In the genomic region with DNA sequence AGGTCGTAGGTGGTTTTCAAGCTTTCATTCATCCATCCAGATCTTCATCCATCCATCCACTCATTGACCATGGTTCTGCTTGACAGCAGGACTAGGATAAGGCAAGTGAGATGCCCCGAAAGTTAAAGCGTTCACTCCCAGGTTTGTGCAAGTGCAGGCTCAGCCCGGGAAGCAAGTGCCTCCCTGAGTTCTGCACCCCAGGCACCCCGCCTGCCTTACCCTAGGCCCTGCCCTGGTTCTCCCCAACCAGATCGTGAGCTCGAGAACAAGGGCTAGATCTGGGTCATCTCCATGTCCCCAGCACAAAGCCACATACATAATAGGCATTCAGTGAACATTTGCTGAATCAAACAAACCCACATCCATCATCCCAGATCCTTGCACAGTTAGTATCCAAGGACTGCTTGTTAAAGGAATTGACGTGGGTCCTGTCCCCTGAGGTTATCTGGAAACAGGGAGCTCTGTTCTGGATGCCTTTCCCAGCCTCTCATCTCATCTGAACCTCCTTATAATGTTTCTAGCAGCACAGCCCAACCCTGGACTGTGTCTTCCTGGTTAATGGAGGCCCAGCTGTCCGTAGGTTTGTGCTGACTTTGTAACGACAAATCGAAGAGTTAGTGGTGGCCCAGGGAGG, we compare ENCODE assay signal across 20 cellular contexts.
DNase-seq lines count a peak whose midpoint lies in the region; FAIRE-seq and TF ChIP-seq lines count a peak whose summit lies in the region.
"Had no signal": no experiment of that assay in that cellular context is flagged by ENCODE, and none has a peak within 500 bp of the region (broad histone marks: within the 10 kb centered on the region; RNA-seq: fewer than 3 reads in every experiment).

No MANE protein-coding gene starts in this region.

- H3K27ac ChIP-seq in breast epithelium: peak overlapping the region; percentile 54 to 86
- H3K27ac ChIP-seq in CD4-positive, alpha-beta memory T cell (ENCODE audit: low read depth, low read length): no peak overlapping the region
- H3K27ac ChIP-seq: cardiac muscle cell, KMS-11, prostate gland, uterus had no signal

- H3K4me1 ChIP-seq in breast epithelium: peaks cover 0 to 7% of the 10 kb centered on the region in 2 donors
- H3K4me1 ChIP-seq in CD4-positive, alpha-beta memory T cell (ENCODE audit: insufficient read depth, low read length): no peaks in the 10 kb centered on the region
- H3K4me1 ChIP-seq: gastrocnemius medialis, prostate gland, uterus had no signal

- no peak for TF ChIP-seq CTCF in breast epithelium (IDR thresholded peaks at IDR 0.05)
- no peak for TF ChIP-seq CTCF in MCF 10A (IDR thresholded peaks at IDR 0.05; ENCODE audit: unreplicated experiment)
- no peak for TF ChIP-seq CTCF in bronchial epithelial cell (IDR thresholded peaks at IDR 0.05; ENCODE audit: insufficient read depth, low read length, severe bottlenecking)

- TF ChIP-seq POLR2A in breast epithelium (IDR thresholded peaks at IDR 0.05): no peak

- CTCF ChIA-PET in MCF 10A (lab: Yijun Ruan, JAX): no interaction called here
- CTCF ChIA-PET in CD4-positive, alpha-beta memory T cell (lab: Charles Lee; ENCODE audit: partially characterized antibody): no interaction called here

- intact Hi-C loops in breast epithelium (cut with DNase I; ENCODE audit: low total_unique reads): no loop called here
- intact Hi-C loops in MCF 10A (cut with micrococcal nuclease): no loop called here
- intact Hi-C loops in CD4-positive, alpha-beta memory T cell (cut with micrococcal nuclease): no loop called here

- H3K4me3 ChIP-seq in breast epithelium (no peak overlapping the region), bronchial epithelial cell (ENCODE audit: low read depth, low read length) (no peak overlapping the region)
- no peak overlapping the region for H3K4me3 ChIP-seq in CD4-positive, alpha-beta memory T cell (ENCODE audit: low read length in 2 of 2)
- H3K4me3 ChIP-seq: cardiac muscle cell, gastrocnemius medialis, prostate gland, uterus had no signal

- FAIRE-seq in bronchial epithelial cell (lab: Jason Lieb, UNC): peak; percentile 86

- peaks cover 4% of the 10 kb centered on the region for H3K36me3 Mint-ChIP-seq in MCF 10A (ENCODE audit: insufficient read depth, unreplicated experiment)
- no peaks in the 10 kb centered on the region for H3K36me3 Mint-ChIP-seq in CD4-positive, alpha-beta memory T cell
- H3K36me3 Mint-ChIP-seq: activated naive CD4-positive, alpha-beta T cell treated with anti-CD3 and anti-CD28 coated beads, Interleukin-2, amount 50 U/mL, for 72 hours; CD14-positive monocyte had no signal

- H3K9me3 ChIP-seq in breast epithelium: no peaks in the 10 kb centered on the region
- no peaks in the 10 kb centered on the region for H3K9me3 ChIP-seq in CD4-positive, alpha-beta memory T cell (ENCODE audit: control insufficient read depth in 1 of 2, low read length in 2 of 2)
- H3K9me3 ChIP-seq: gastrocnemius medialis, prostate gland, uterus had no signal

- DNase-seq in breast epithelium (ENCODE audit: low spot score in 2 of 2): no peak
- DNase-seq in MCF 10A (ENCODE audit: unreplicated experiment): no peak
- DNase-seq in bronchial epithelial cell (ENCODE audit: low read depth): no peak
- DNase-seq in islet precursor cell: peak; percentile 33
- DNase-seq in smooth muscle cell of the brain vasculature (ENCODE audit: low read depth, low spot score): peak; percentile 33
- DNase-seq in COR-L47 (lab: John Stamatoyannopoulos, UW): no peak
- DNase-seq in stimulated activated naive CD4-positive, alpha-beta T cell (lab: John Stamatoyannopoulos, UW): no peak
- no peak for DNase-seq in CD4-positive, alpha-beta memory T cell
- DNase-seq: activated CD4-positive, alpha-beta T cell treated with anti-CD3 and anti-CD28 coated beads, Interleukin-2, amount 10 ng/mL, durations not matched to agents 24 days and 14 days; effector memory CD8-positive, alpha-beta T cell; gastrocnemius medialis; NCI-H1092 treated with DMSO at 0.1 percent for 48 hours; stimulated activated CD4-positive, alpha-beta T cell treated with anti-CD3 and anti-CD28 coated beads, Interleukin-15, amount 100 ng/mL, for 24 hours; stimulated activated naive CD8-positive, alpha-beta T cell treated with anti-CD3 and anti-CD28 coated beads, Interleukin-15, amount 100 ng/mL, for 72 hours; uterus had no signal

- peaks cover 6% of the 10 kb centered on the region for H3K4me1 Mint-ChIP-seq in MCF 10A (ENCODE audit: insufficient read depth, unreplicated experiment)
- H3K4me1 Mint-ChIP-seq in CD4-positive, alpha-beta memory T cell: no peaks in the 10 kb centered on the region
- H3K4me1 Mint-ChIP-seq: activated CD4-positive, alpha-beta T cell treated with anti-CD3 and anti-CD28 coated beads, Interleukin-2, amount 10 ng/mL, durations not matched to agents 24 days and 14 days; CD14-positive monocyte; stimulated activated naive CD8-positive, alpha-beta T cell treated with anti-CD3 and anti-CD28 coated beads, Interleukin-15, amount 100 ng/mL, for 72 hours had no signal

- no TSS peak for BruUV-seq in MCF 10A (replicated peaks; lab: Mats Ljungman, UMichigan)

- no peak overlapping the region for H3K4me3 Mint-ChIP-seq in MCF 10A (ENCODE audit: unreplicated experiment)
- no peak overlapping the region for H3K4me3 Mint-ChIP-seq in CD4-positive, alpha-beta memory T cell
- H3K4me3 Mint-ChIP-seq: activated CD4-positive, alpha-beta T cell treated with anti-CD3 and anti-CD28 coated beads, Interleukin-2, amount 10 ng/mL, durations not matched to agents 24 days and 14 days; CD14-positive monocyte; effector memory CD8-positive, alpha-beta T cell; stimulated activated naive CD8-positive, alpha-beta T cell treated with anti-CD3 and anti-CD28 coated beads, Interleukin-15, amount 100 ng/mL, for 72 hours had no signal

- H3K36me3 ChIP-seq in breast epithelium: no peaks in the 10 kb centered on the region
- no peaks in the 10 kb centered on the region for H3K36me3 ChIP-seq in bronchial epithelial cell (ENCODE audit: control insufficient read depth, insufficient read depth, low read length)
- no peaks in the 10 kb centered on the region for H3K36me3 ChIP-seq in CD4-positive, alpha-beta memory T cell (ENCODE audit: insufficient read depth, low read length)
- H3K36me3 ChIP-seq: cardiac muscle cell, gastrocnemius medialis, prostate gland, uterus had no signal

- POLR2A ChIA-PET in MCF 10A (lab: Yijun Ruan, JAX): interaction anchor here (0.7 kb wide), 1 partner anchor 13 kb away, joined by 3 read pairs; no protein-coding TSS in a partner anchor
- POLR2A ChIA-PET in CD4-positive, alpha-beta memory T cell (lab: Charles Lee; ENCODE audit: partially characterized antibody): no interaction called here

- peaks cover 0 to 8% of the 10 kb centered on the region in 2 donors for H3K27me3 ChIP-seq in breast epithelium
- no peaks in the 10 kb centered on the region for H3K27me3 ChIP-seq in bronchial epithelial cell (ENCODE audit: control insufficient read depth, insufficient read depth, low read length)
- H3K27me3 ChIP-seq in CD4-positive, alpha-beta memory T cell (ENCODE audit: insufficient read depth, low read length): no peaks in the 10 kb centered on the region
- H3K27me3 ChIP-seq: cardiac muscle cell, gastrocnemius medialis, uterus had no signal

- H3K9me3 Mint-ChIP-seq in MCF 10A (ENCODE audit: unreplicated experiment): no peaks in the 10 kb centered on the region
- H3K9me3 Mint-ChIP-seq in CD4-positive, alpha-beta memory T cell: no peaks in the 10 kb centered on the region
- H3K9me3 Mint-ChIP-seq: activated CD4-positive, alpha-beta T cell treated with anti-CD3 and anti-CD28 coated beads, Interleukin-2, amount 10 ng/mL, durations not matched to agents 24 days and 14 days; activated naive CD4-positive, alpha-beta T cell treated with anti-CD3 and anti-CD28 coated beads, Interleukin-2, amount 50 U/mL, for 72 hours; effector memory CD8-positive, alpha-beta T cell; stimulated activated naive CD8-positive, alpha-beta T cell treated with anti-CD3 and anti-CD28 coated beads, Interleukin-15, amount 100 ng/mL, for 72 hours had no signal

- peaks cover 21% of the 10 kb centered on the region for H3K27me3 Mint-ChIP-seq in MCF 10A (ENCODE audit: insufficient read depth, unreplicated experiment)
- peaks cover 9 to 23% of the 10 kb centered on the region in 2 donors for H3K27me3 Mint-ChIP-seq in CD4-positive, alpha-beta memory T cell

- H3K27ac Mint-ChIP-seq in MCF 10A (ENCODE audit: low read depth, unreplicated experiment): no peak overlapping the region
- H3K27ac Mint-ChIP-seq in CD4-positive, alpha-beta memory T cell: no peak overlapping the region
- H3K27ac Mint-ChIP-seq: activated CD4-positive, alpha-beta T cell treated with anti-CD3 and anti-CD28 coated beads, Interleukin-2, amount 10 ng/mL, durations not matched to agents 24 days and 14 days; activated naive CD4-positive, alpha-beta T cell treated with anti-CD3 and anti-CD28 coated beads, Interleukin-2, amount 50 U/mL, for 72 hours; CD14-positive monocyte; effector memory CD8-positive, alpha-beta T cell; stimulated activated naive CD8-positive, alpha-beta T cell treated with anti-CD3 and anti-CD28 coated beads, Interleukin-15, amount 100 ng/mL, for 72 hours had no signal

Comparison
In these comparisons a context has a peak if more than half of its experiments do, and no peak if none do; other contexts are left out.
1. DNase-seq: peak in islet precursor cell (single experiment) and smooth muscle cell of the brain vasculature (single experiment); none in breast epithelium (0 of 2), MCF 10A (single experiment), bronchial epithelial cell (single experiment), COR-L47 (single experiment), stimulated activated naive CD4-positive, alpha-beta T cell (0 of 6) and CD4-positive, alpha-beta memory T cell (0 of 5).